Comparison of ENCODE assay signal across 8 cellular contexts in genomic region chr2:231687133-231687852, GRCh38. TPM values are rescaled to one million over a fixed set of nuclear protein-coding genes. Genes with fewer than 3 reads are reported as not detected.
DNase-seq lines count a peak whose midpoint lies in the region; ATAC-seq and TF ChIP-seq lines count a peak whose summit lies in the region.

No MANE protein-coding gene starts in this region.

- ATAC-seq in HG03196 (IDR thresholded peaks at IDR 0.05; ENCODE audit: unreplicated experiment) (peak; percentile 59), HG03039 (IDR thresholded peaks at IDR 0.05; ENCODE audit: unreplicated experiment) (no peak)

- H3K9me3 Mint-ChIP-seq in activated T-helper 1 cell treated with anti-CD3 and anti-CD28 coated beads, Interleukin-12 subunit alpha, Interleukin-12 subunit beta, Interleukin-2, Interleukin-4 antibody, amounts not matched to agents 30 ng/mL and 10 ng/mL and 1 ng/mL, durations not matched to agents 14 hours and 24 hours and 36 hours = no peaks in the 10 kb centered on the region

- no peak overlapping the region for H3K4me3 Mint-ChIP-seq in activated T-helper 1 cell treated with anti-CD3 and anti-CD28 coated beads, Interleukin-12 subunit alpha, Interleukin-12 subunit beta, Interleukin-2, Interleukin-4 antibody, amounts not matched to agents 30 ng/mL and 10 ng/mL and 1 ng/mL, durations not matched to agents 14 hours and 24 hours and 36 hours

- no peaks in the 10 kb centered on the region for H3K36me3 Mint-ChIP-seq in activated T-helper 1 cell treated with anti-CD3 and anti-CD28 coated beads, Interleukin-12 subunit alpha, Interleukin-12 subunit beta, Interleukin-2, Interleukin-4 antibody, amounts not matched to agents 30 ng/mL and 10 ng/mL and 1 ng/mL, durations not matched to agents 14 hours and 24 hours and 36 hours (ENCODE audit: low read depth)

- intact Hi-C loops in activated T-helper 1 cell treated with anti-CD3 and anti-CD28 coated beads, Interleukin-12 subunit alpha, Interleukin-12 subunit beta, Interleukin-2, Interleukin-4 antibody, amounts not matched to agents 30 ng/mL and 10 ng/mL and 1 ng/mL, durations not matched to agents 14 hours and 24 hours and 36 hours (cut with micrococcal nuclease) = no loop called here
- intact Hi-C loops in posterior cingulate gyrus (cut with DNase I) = loop anchor here (1.0 kb wide), 1 partner anchor 19 kb away; no protein-coding TSS in a partner anchor

- DNase-seq in activated gamma-delta T cell treated with Interleukin-2 at 50 U/mL for 16 hours = peak; percentile 68
- no peak for DNase-seq in activated gamma-delta T cell (lab: John Stamatoyannopoulos, UW)
- DNase-seq in activated T-helper 1 cell treated with anti-CD3 and anti-CD28 coated beads, Interleukin-12 subunit alpha, Interleukin-12 subunit beta, Interleukin-2, Interleukin-4 antibody, amounts not matched to agents 30 ng/mL and 10 ng/mL and 1 ng/mL, durations not matched to agents 14 hours and 24 hours and 36 hours (ENCODE audit: low spot score) = peak; percentile 31
- peak; percentile 78 for DNase-seq in germinal center (ENCODE audit: low spot score)
- peak; percentile 76 to 97 (median 84) for DNase-seq in posterior cingulate gyrus

- no peak overlapping the region for H3K27ac Mint-ChIP-seq in activated T-helper 1 cell treated with anti-CD3 and anti-CD28 coated beads, Interleukin-12 subunit alpha, Interleukin-12 subunit beta, Interleukin-2, Interleukin-4 antibody, amounts not matched to agents 30 ng/mL and 10 ng/mL and 1 ng/mL, durations not matched to agents 14 hours and 24 hours and 36 hours

- H3K27me3 Mint-ChIP-seq in activated T-helper 1 cell treated with anti-CD3 and anti-CD28 coated beads, Interleukin-12 subunit alpha, Interleukin-12 subunit beta, Interleukin-2, Interleukin-4 antibody, amounts not matched to agents 30 ng/mL and 10 ng/mL and 1 ng/mL, durations not matched to agents 14 hours and 24 hours and 36 hours (ENCODE audit: insufficient read depth) = peaks cover 13% of the 10 kb centered on the region

- H3K4me1 Mint-ChIP-seq in activated T-helper 1 cell treated with anti-CD3 and anti-CD28 coated beads, Interleukin-12 subunit alpha, Interleukin-12 subunit beta, Interleukin-2, Interleukin-4 antibody, amounts not matched to agents 30 ng/mL and 10 ng/mL and 1 ng/mL, durations not matched to agents 14 hours and 24 hours and 36 hours (ENCODE audit: low read depth) = no peaks in the 10 kb centered on the region

TF ChIP-seq in PFSK-1, 5 proteins besides CTCF, POLR2A, EP300 and RAD21:
- TF ChIP-seq POLR2AphosphoS5 (IDR thresholded peaks at IDR 0.05; ENCODE audit: low read depth, low read length) (no peak), SIN3A (IDR thresholded peaks at IDR 0.05; ENCODE audit: borderline replicate concordance, insufficient read depth, low read length) (no peak), TAF1 (IDR thresholded peaks at IDR 0.05; ENCODE audit: borderline replicate concordance, insufficient read depth, low read length) (no peak), FOXP2 (optimal IDR thresholded peaks at IDR 0.05; ENCODE audit: borderline replicate concordance, extremely low read depth, extremely low read length, insufficient read depth) (peak; percentile 7), REST (IDR thresholded peaks at IDR 0.05; ENCODE audit: insufficient read depth in 1 of 2, low read depth in 2 of 2, low read length in 2 of 2) (no peak)

RNA-seq across cellular contexts. Expression of gene PTMA, which starts 21.0 kb away (rescaled TPM):
- polyA plus RNA-seq in PFSK-1 (2012; ENCODE audit: insufficient read length, low read depth) = 441 TPM
- total RNA-seq in activated T-helper 1 cell treated with anti-CD3 and anti-CD28 coated beads, Interleukin-12 subunit alpha, Interleukin-12 subunit beta, Interleukin-2, Interleukin-4 antibody, amounts not matched to agents 30 ng/mL and 10 ng/mL and 1 ng/mL, durations not matched to agents 14 hours and 24 hours and 36 hours = 2,193 and 2,194 TPM in 2 replicates
